Comparison of ENCODE assay signal across 12 cellular contexts in the genomic region with DNA sequence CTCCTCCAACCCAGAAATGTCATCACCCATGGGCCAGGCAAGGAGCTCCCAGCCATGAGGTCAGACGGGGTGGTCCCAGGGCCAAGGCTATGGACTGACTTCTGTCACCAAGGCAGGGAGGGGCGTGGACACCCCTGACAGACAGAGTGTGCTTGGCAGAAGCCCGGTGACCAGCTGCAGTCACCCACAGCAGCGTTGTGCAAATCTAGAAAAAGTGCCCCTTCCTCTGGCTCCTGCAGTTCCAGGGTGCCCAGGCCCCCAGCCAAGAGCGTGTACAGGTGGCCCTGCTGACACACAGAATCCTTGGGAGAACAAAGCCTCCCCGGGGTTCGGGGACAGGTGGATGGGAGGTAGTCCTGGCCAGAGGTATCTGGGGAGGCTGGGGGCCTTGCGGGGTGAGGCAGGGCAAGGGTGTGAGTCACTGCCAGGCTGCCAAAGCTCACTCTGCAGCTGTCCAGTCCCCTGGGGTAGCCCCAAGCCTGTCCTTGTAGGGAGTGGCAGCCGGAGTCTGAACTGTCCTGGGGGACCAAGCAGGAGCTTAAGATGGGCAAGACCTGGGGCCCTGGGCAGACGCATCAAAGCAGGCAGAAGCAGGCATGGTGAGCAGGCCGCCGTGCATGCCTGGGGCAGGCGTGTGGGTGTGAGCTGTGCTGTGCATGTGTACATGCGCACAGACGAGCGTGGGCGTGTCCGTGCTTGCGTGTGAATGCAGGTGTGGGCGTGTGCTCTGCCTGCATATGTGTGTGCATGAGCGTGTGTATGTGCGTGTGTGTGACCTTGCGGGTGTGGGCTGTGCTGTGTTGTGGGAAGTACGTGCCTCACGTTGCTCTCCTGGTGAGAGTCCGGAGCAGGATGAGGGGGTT. TPM values are rescaled to one million over a fixed set of nuclear protein-coding genes. Genes with fewer than 3 reads are reported as not detected.
DNase-seq lines count a peak whose midpoint lies in the region; ATAC-seq and TF ChIP-seq lines count a peak whose summit lies in the region.
"Had no signal": no experiment of that assay in that cellular context is flagged by ENCODE, and none has a peak within 500 bp of the region (broad histone marks: within the 10 kb centered on the region; RNA-seq: fewer than 3 reads in every experiment).

No MANE protein-coding gene starts in this region.

- H3K9me3 ChIP-seq in left ventricle myocardium inferior (replicated peaks) (no peaks in the 10 kb centered on the region), Caco-2 (no peaks in the 10 kb centered on the region)
- H3K9me3 ChIP-seq: gastrocnemius medialis had no signal

- no peak overlapping the region for H3K4me3 ChIP-seq in left ventricle myocardium inferior
- no peak overlapping the region for H3K4me3 ChIP-seq in epithelial cell of esophagus (ENCODE audit: low read length)
- H3K4me3 ChIP-seq in Caco-2 (ENCODE audit: low read depth, low read length), result no peak overlapping the region
- H3K4me3 ChIP-seq: gastrocnemius medialis had no signal

- H3K4me1 Mint-ChIP-seq in stimulated activated memory B cell treated with anti-CD40 and anti-IgM and Interleukin-4, amounts not matched to agents 10 μg/mL and 1 μg/mL and 100 μg/mL, for 72 hours, result peaks cover 63% of the 10 kb centered on the region
- H3K4me1 Mint-ChIP-seq in Caco-2 (ENCODE audit: low read depth, unreplicated experiment), result peaks cover 5% of the 10 kb centered on the region

- H3K27me3 Mint-ChIP-seq in stimulated activated memory B cell treated with anti-CD40 and anti-IgM and Interleukin-4, amounts not matched to agents 10 μg/mL and 1 μg/mL and 100 μg/mL, for 72 hours, result peaks cover 2% of the 10 kb centered on the region
- no peaks in the 10 kb centered on the region for H3K27me3 Mint-ChIP-seq in Caco-2 (ENCODE audit: insufficient read depth, unreplicated experiment)

- H3K27me3 ChIP-seq in left ventricle myocardium inferior (ENCODE audit: low read depth) (no peaks in the 10 kb centered on the region), Caco-2 (replicated peaks; ENCODE audit: control insufficient read depth, insufficient read depth, low read length) (no peaks in the 10 kb centered on the region)

- peak overlapping the region; percentile 90 for H3K27ac Mint-ChIP-seq in stimulated activated memory B cell treated with anti-CD40 and anti-IgM and Interleukin-4, amounts not matched to agents 10 μg/mL and 1 μg/mL and 100 μg/mL, for 72 hours
- no peak overlapping the region for H3K27ac Mint-ChIP-seq in Caco-2 (ENCODE audit: unreplicated experiment)

- BruUV-seq in Caco-2 (replicated peaks; lab: Mats Ljungman, UMichigan), result no TSS peak

- H3K36me3 ChIP-seq in left ventricle myocardium inferior (peaks cover 6% of the 10 kb centered on the region), Caco-2 (ENCODE audit: control insufficient read depth, insufficient read depth, low read length) (no peaks in the 10 kb centered on the region)

- CTCF ChIA-PET in Caco-2 (lab: Charles Lee), result no interaction called here

- no peak overlapping the region for H3K4me3 Mint-ChIP-seq in stimulated activated memory B cell treated with anti-CD40 and anti-IgM and Interleukin-4, amounts not matched to agents 10 μg/mL and 1 μg/mL and 100 μg/mL, for 72 hours
- H3K4me3 Mint-ChIP-seq in Caco-2 (ENCODE audit: unreplicated experiment), result no peak overlapping the region

- POLR2A ChIA-PET in Caco-2 (lab: Charles Lee), result no interaction called here

- H3K36me3 Mint-ChIP-seq in stimulated activated memory B cell treated with anti-CD40 and anti-IgM and Interleukin-4, amounts not matched to agents 10 μg/mL and 1 μg/mL and 100 μg/mL, for 72 hours, result peaks cover 8% of the 10 kb centered on the region
- H3K36me3 Mint-ChIP-seq in Caco-2 (ENCODE audit: insufficient read depth, unreplicated experiment), result peaks cover 28% of the 10 kb centered on the region
- H3K36me3 Mint-ChIP-seq: naive B cell had no signal

- peaks cover 48% of the 10 kb centered on the region for H3K4me1 ChIP-seq in left ventricle myocardium inferior
- H3K4me1 ChIP-seq in Caco-2, result peaks cover 14% of the 10 kb centered on the region

- DNase-seq in Right ventricle myocardium inferior (ENCODE audit: missing footprints) (peak; percentile 59), left ventricle myocardium inferior (no peak), NCI-H345 treated with DMSO at 0.1 percent for 48 hours (lab: John Stamatoyannopoulos, UW; ENCODE audit: unreplicated experiment) (peak; percentile 15), epithelial cell of esophagus (ENCODE audit: low read depth) (peak; percentile 94), Caco-2 (no peak)
- DNase-seq: naive B cell, NCI-H524, WERI-Rb-1 had no signal

- no peak for TF ChIP-seq CTCF in left ventricle myocardium inferior (IDR thresholded peaks at IDR 0.05; ENCODE audit: borderline replicate concordance)
- TF ChIP-seq CTCF in epithelial cell of esophagus (IDR thresholded peaks at IDR 0.05; ENCODE audit: insufficient read depth, low read depth, low read length, missing control alignments), result no peak
- no peak for TF ChIP-seq CTCF in Caco-2 (IDR thresholded peaks at IDR 0.05; ENCODE audit: insufficient read depth in 1 of 2, low read depth in 1 of 2, low read length in 1 of 2, severe bottlenecking in 1 of 2, unreplicated experiment in 1 of 2)

- no peaks in the 10 kb centered on the region for H3K9me3 Mint-ChIP-seq in stimulated activated memory B cell treated with anti-CD40 and anti-IgM and Interleukin-4, amounts not matched to agents 10 μg/mL and 1 μg/mL and 100 μg/mL, for 72 hours
- H3K9me3 Mint-ChIP-seq in Caco-2 (ENCODE audit: unreplicated experiment), result no peaks in the 10 kb centered on the region
- H3K9me3 Mint-ChIP-seq: naive B cell had no signal

- intact Hi-C loops in Right ventricle myocardium inferior (cut with DNase I) (no loop called here), left ventricle myocardium inferior (cut with micrococcal nuclease) (no loop called here), Caco-2 (cut with micrococcal nuclease; ENCODE audit: unreplicated experiment) (no loop called here)

- ATAC-seq in Right ventricle myocardium inferior (no peak), GM19395 (IDR thresholded peaks at IDR 0.05; ENCODE audit: unreplicated experiment) (no peak), GM18861 (IDR thresholded peaks at IDR 0.05; ENCODE audit: unreplicated experiment) (no peak)
- ATAC-seq in stimulated activated memory B cell treated with anti-CD40 and anti-IgM and Interleukin-4, amounts not matched to agents 10 μg/mL and 1 μg/mL and 100 μg/mL, for 72 hours, result no peak
- ATAC-seq: gastrocnemius medialis had no signal

- H3K27ac ChIP-seq in left ventricle myocardium inferior (replicated peaks), result no peak overlapping the region
- H3K27ac ChIP-seq: WERI-Rb-1 had no signal

RNA-seq across cellular contexts. Expression of gene MYL5, which starts 3.3 kb away (rescaled TPM):
- 3.9 TPM for total RNA-seq in Right ventricle myocardium inferior
- total RNA-seq in left ventricle myocardium inferior, result 4.5 TPM
- total RNA-seq in Caco-2 (2022), result 17.1 and 21.8 TPM in 2 replicates

RNA-seq across cellular contexts. Expression of gene ATP5ME, which starts 3.6 kb away (rescaled TPM):
- 1,162 TPM for total RNA-seq in Right ventricle myocardium inferior
- total RNA-seq in left ventricle myocardium inferior, result 914 TPM
- 244 and 257 TPM in 2 replicates for total RNA-seq in Caco-2 (2022)

RNA-seq across cellular contexts. Expression of gene SLC49A3, which starts 11.3 kb away (rescaled TPM):
- 17.3 TPM for total RNA-seq in Right ventricle myocardium inferior
- total RNA-seq in left ventricle myocardium inferior, result 12.0 TPM
- 0.20 TPM in 1 of 2 replicates, not detected in the other for total RNA-seq in Caco-2 (2022)

RNA-seq across cellular contexts. Expression of gene PCGF3, which starts 28.0 kb away (rescaled TPM):
- total RNA-seq in Right ventricle myocardium inferior (21.7 TPM), left ventricle myocardium inferior (21.5 TPM), Caco-2 (2022) (36.6 and 38.0 TPM in 2 replicates)

RNA-seq across cellular contexts. Expression of gene PDE6B, which starts 52.3 kb away (rescaled TPM):
- 1.7 TPM for total RNA-seq in Right ventricle myocardium inferior
- total RNA-seq in left ventricle myocardium inferior, result 2.7 TPM
- not detected in 2 replicates for total RNA-seq in Caco-2 (2022)
- total RNA-seq: gastrocnemius medialis had no signal

Comparison
In these comparisons a context has a peak if more than half of its experiments do, and no peak if none do; other contexts are left out.
1. DNase-seq: peak in Right ventricle myocardium inferior (single experiment), NCI-H345 treated with DMSO at 0.1 percent for 48 hours (single experiment) and epithelial cell of esophagus (single experiment); none in left ventricle myocardium inferior (single experiment) and Caco-2 (0 of 2).
2. RNA of gene SLC49A3, which starts 11.3 kb away (total RNA-seq): 17.3 TPM in Right ventricle myocardium inferior (single experiment) and 12.0 TPM in left ventricle myocardium inferior (single experiment); 0.20 TPM in Caco-2; every median in the first group is over 10 times any median in the second.